ENCODE assay signal across 8 cellular contexts in genomic region chr17:82037113-82037888, GRCh38. TPM values are rescaled to one million over a fixed set of nuclear protein-coding genes. Genes with fewer than 3 reads are reported as not detected.
DNase-seq lines count a peak whose midpoint lies in the region; ATAC-seq, FAIRE-seq and TF ChIP-seq lines count a peak whose summit lies in the region.

Gene DCXR, minus strand, starts transcription at chr17:82037697. Its CDS starts 15 bp downstream, at chr17:82037682.

- H3K9me3 ChIP-seq in kidney (ENCODE audit: control insufficient read depth in 1 of 2, low read length in 2 of 2) = no peaks in the 10 kb centered on the region

- peaks cover 0 to 7% of the 10 kb centered on the region in 2 donors for H3K36me3 ChIP-seq in kidney (ENCODE audit: control insufficient read depth in 1 of 2, insufficient read depth in 2 of 2, low read length in 2 of 2)

- peak within 1 kb of the TSS; percentile 84 to 91 for H3K9ac ChIP-seq in kidney (ENCODE audit: low read length in 2 of 2)

- intact Hi-C loops in kidney (cut with DNase I) = loop anchor here (10.0 kb wide), 1 partner anchor 118 kb away; no protein-coding TSS in a partner anchor

- peak; percentile 86 for ATAC-seq in HG03432 (IDR thresholded peaks at IDR 0.05; ENCODE audit: unreplicated experiment)

- peak; percentile 79 for TF ChIP-seq CTCF in kidney (IDR thresholded peaks at IDR 0.05; ENCODE audit: borderline replicate concordance, extremely low read depth, insufficient read depth)

- peak within 1 kb of the TSS; percentile 69 to 84 for H3K4me3 ChIP-seq in kidney (ENCODE audit: low read length in 2 of 2)

- peaks cover 5 to 17% of the 10 kb centered on the region in 2 donors for H3K4me1 ChIP-seq in kidney (ENCODE audit: control insufficient read depth in 1 of 2, insufficient read depth in 1 of 2, low read depth in 1 of 2, low read length in 2 of 2)

- DNase-seq in Ammon's horn (ENCODE audit: low spot score) = peak; percentile 99
- peak; percentile 96 for DNase-seq in NCI-H510A (lab: John Stamatoyannopoulos, UW)
- DNase-seq in activated CD4-positive, alpha-beta T cell treated with anti-CD3 and anti-CD28 coated beads for 1 hour = peak; percentile 87
- peak; percentile 99 for DNase-seq in cerebellum (ENCODE audit: low spot score)
- DNase-seq in kidney = peak; percentile 99
- DNase-seq in stimulated activated CD4-positive, alpha-beta T cell treated with anti-CD3 and anti-CD28 coated beads, Interleukin-15, amount 100 ng/mL, for 24 hours = peak; percentile 98

- peak; percentile 75 for FAIRE-seq in kidney (lab: Jason Lieb, UNC)

- peak; percentile 98 for TF ChIP-seq POLR2A in GM19099 (IDR thresholded peaks at IDR 0.05; ENCODE audit: extremely low read depth, insufficient read length, low read depth)

- H3K27ac ChIP-seq in kidney (ENCODE audit: low read depth in 2 of 2, low read length in 2 of 2) = peak within 1 kb of the TSS; percentile 96 to 99

RNA-seq across cellular contexts. Expression of gene DCXR, which starts in this region (rescaled TPM):
- total RNA-seq in cerebellum (21.8 TPM), kidney (102 TPM)
- polyA plus RNA-seq in kidney (ENCODE audit: insufficient read depth, low read depth, low replicate concordance) = 551 TPM

Comparison
In these comparisons a context has a peak if more than half of its experiments do, and no peak if none do; other contexts are left out.
1. Peak in every context shown above with its lines: DNase-seq, ATAC-seq, H3K4me3 ChIP-seq and H3K27ac ChIP-seq.